ENCODE assay signal across 7 cellular contexts in genomic region chr12:120196817-120197541, GRCh38. TPM values are rescaled to one million over a fixed set of nuclear protein-coding genes. Genes with fewer than 3 reads are reported as not detected.
DNase-seq lines count a peak whose midpoint lies in the region; ATAC-seq, FAIRE-seq and TF ChIP-seq lines count a peak whose summit lies in the region.
"Not testable (repeated sequence)": the region's sequence is repeated elsewhere in the genome, so short reads cannot be mapped to it uniquely, and the experiment has no call there.

No MANE protein-coding gene starts in this region.

- H3K4me3 Mint-ChIP-seq in activated B cell treated with CpG ODN at 0.5 μM for 24 hours (peak overlapping the region; percentile 32), nephron (peak overlapping the region; percentile 59 to 74 (median 68))
- H3K4me3 Mint-ChIP-seq in activated naive CD4-positive, alpha-beta T cell treated with anti-CD3 and anti-CD28 coated beads, Interleukin-2, amount 10 ng/mL, durations not matched to agents 7 days and 5 days: peak overlapping the region; percentile 31

- not testable (repeated sequence) for H3K9me1 ChIP-seq in endothelial cell of umbilical vein (replicated peaks; ENCODE audit: control insufficient read depth, extremely low read depth, insufficient read depth, low read length)

- H3K79me2 ChIP-seq in DND-41 (ENCODE audit: insufficient read depth, low read length) (peaks cover 86% of the 10 kb centered on the region), OCI-LY3 (ENCODE audit: low read length) (peaks cover 77% of the 10 kb centered on the region), endothelial cell of umbilical vein (ENCODE audit: control insufficient read depth, insufficient read depth, low read length) (peaks cover 64% of the 10 kb centered on the region)

- H4K20me1 ChIP-seq in DND-41 (ENCODE audit: insufficient read depth, low read length): peaks cover 44% of the 10 kb centered on the region
- H4K20me1 ChIP-seq in OCI-LY3 (ENCODE audit: insufficient read depth, low read length): peaks cover 29% of the 10 kb centered on the region
- not testable (repeated sequence) for H4K20me1 ChIP-seq in endothelial cell of umbilical vein (replicated peaks; ENCODE audit: control insufficient read depth, extremely low read depth, insufficient read depth, low read length)

- not testable (repeated sequence) for H3K9ac ChIP-seq in DND-41 (ENCODE audit: low read depth, low read length); OCI-LY3 (ENCODE audit: low read length); endothelial cell of umbilical vein (replicated peaks; ENCODE audit: extremely low read depth, insufficient read depth, low read length)

- not testable (repeated sequence) for FAIRE-seq in endothelial cell of umbilical vein (lab: Jason Lieb, UNC)

- H3K27ac Mint-ChIP-seq in activated B cell treated with CpG ODN at 0.5 μM for 24 hours (peak overlapping the region; percentile 30), nephron (peak overlapping the region; percentile 33 to 70 (median 66))
- H3K27ac Mint-ChIP-seq in activated naive CD4-positive, alpha-beta T cell treated with anti-CD3 and anti-CD28 coated beads, Interleukin-2, amount 10 ng/mL, durations not matched to agents 7 days and 5 days: peak overlapping the region; percentile 37

- CTCF ChIA-PET in activated B cell treated with CpG ODN at 0.5 μM for 24 hours (lab: Charles Lee): not testable (repeated sequence)
- CTCF ChIA-PET in activated naive CD4-positive, alpha-beta T cell treated with anti-CD3 and anti-CD28 coated beads, Interleukin-2, amount 10 ng/mL, durations not matched to agents 7 days and 5 days (lab: Charles Lee): interaction anchor here (1.8 kb wide), 1 partner anchor 31 kb away, joined by 7 read pairs; no protein-coding TSS in a partner anchor
- CTCF ChIA-PET in endothelial cell of umbilical vein (lab: Charles Lee): interaction anchor here (1.5 to 1.7 kb wide), 2 partner anchors 31 to 69 kb away, joined by 4 to 6 read pairs; partner anchors contain the start of gene PXN

- not testable (repeated sequence) for H3K9me3 ChIP-seq in DND-41 (ENCODE audit: insufficient read depth, low read length, severe bottlenecking); OCI-LY3 (ENCODE audit: insufficient read depth, low read length); endothelial cell of umbilical vein (replicated peaks; ENCODE audit: control insufficient read depth, insufficient read depth, low read length)

- not testable (repeated sequence) for TF ChIP-seq POLR2A in endothelial cell of umbilical vein (IDR thresholded peaks at IDR 0.05; ENCODE audit: low read depth, low read length)

- not testable (repeated sequence) for TF ChIP-seq CTCF in DND-41 (IDR thresholded peaks at IDR 0.05; ENCODE audit: borderline replicate concordance, extremely low read depth, low read length, poor library complexity, severe bottlenecking); OCI-LY3 (IDR thresholded peaks at IDR 0.05; ENCODE audit: low read depth, low read length); activated B cell treated with CpG ODN at 0.5 μM for 24 hours (IDR thresholded peaks at IDR 0.05); endothelial cell of umbilical vein (IDR thresholded peaks at IDR 0.05; ENCODE audit: extremely low read depth in 1 of 2, insufficient read depth in 1 of 2, low read depth in 1 of 2, low read length in 2 of 2); nephron (IDR thresholded peaks at IDR 0.05; ENCODE audit: unreplicated experiment in 3 of 3)

- H3K4me1 Mint-ChIP-seq in activated B cell treated with CpG ODN at 0.5 μM for 24 hours (peaks cover 57% of the 10 kb centered on the region), nephron (peaks cover 32% of the 10 kb centered on the region)
- peaks cover 62% of the 10 kb centered on the region for H3K4me1 Mint-ChIP-seq in activated naive CD4-positive, alpha-beta T cell treated with anti-CD3 and anti-CD28 coated beads, Interleukin-2, amount 10 ng/mL, durations not matched to agents 7 days and 5 days

- not testable (repeated sequence) for H3K27me3 Mint-ChIP-seq in activated B cell treated with CpG ODN at 0.5 μM for 24 hours; activated naive CD4-positive, alpha-beta T cell treated with anti-CD3 and anti-CD28 coated beads, Interleukin-2, amount 10 ng/mL, durations not matched to agents 7 days and 5 days; nephron (ENCODE audit: low read depth)

- not testable (repeated sequence) for BruUV-seq in endothelial cell of umbilical vein (replicated peaks; lab: Mats Ljungman, UMichigan)

- not testable (repeated sequence) for ATAC-seq in DND-41 (ENCODE audit: insufficient read depth, low read depth); activated B cell treated with CpG ODN at 0.5 μM for 24 hours (ENCODE audit: low read depth)

- DNase-seq in DND-41; activated B cell treated with CpG ODN at 0.5 μM for 24 hours; activated naive CD4-positive, alpha-beta T cell treated with anti-CD3 and anti-CD28 coated beads, Interleukin-2, amount 10 ng/mL, durations not matched to agents 7 days and 5 days; endothelial cell of umbilical vein (ENCODE audit: low read depth, low spot score): not testable (repeated sequence)
- peak; percentile 48 for DNase-seq in HT1080 (ENCODE audit: low read depth)

- POLR2A ChIA-PET in activated B cell treated with CpG ODN at 0.5 μM for 24 hours (lab: Charles Lee) (interaction anchor here (1.0 to 8.4 kb wide), 5 partner anchors 86 to 207 kb away, joined by 3 to 262 read pairs (median 6); partner anchors contain the start of genes RNU4-1 and RNU4-2), endothelial cell of umbilical vein (lab: Charles Lee) (interaction anchor here (1.1 to 4.3 kb wide), 2 partner anchors 7 to 95 kb away, joined by 5 to 18 read pairs; partner anchors contain the start of gene RNU4-2)

- H3K36me3 Mint-ChIP-seq in activated B cell treated with CpG ODN at 0.5 μM for 24 hours (ENCODE audit: low read depth): peaks cover 58% of the 10 kb centered on the region
- peaks cover 49% of the 10 kb centered on the region for H3K36me3 Mint-ChIP-seq in activated naive CD4-positive, alpha-beta T cell treated with anti-CD3 and anti-CD28 coated beads, Interleukin-2, amount 10 ng/mL, durations not matched to agents 7 days and 5 days
- peaks cover 35% of the 10 kb centered on the region for H3K36me3 Mint-ChIP-seq in nephron (ENCODE audit: low read depth)

- H3K36me3 ChIP-seq in DND-41 (ENCODE audit: insufficient read depth, low read length) (peaks cover 53% of the 10 kb centered on the region), OCI-LY3 (replicated peaks; ENCODE audit: low read depth, low read length) (peaks cover 48% of the 10 kb centered on the region), endothelial cell of umbilical vein (ENCODE audit: control insufficient read depth in 2 of 2, extremely low read depth in 1 of 2, insufficient read depth in 2 of 2, low read length in 2 of 2) (peaks cover 16 to 22% of the 10 kb centered on the region in 2 experiments)

- intact Hi-C loops in activated B cell treated with CpG ODN at 0.5 μM for 24 hours (cut with micrococcal nuclease); endothelial cell of umbilical vein (cut with micrococcal nuclease): not testable (repeated sequence)

- H2AFZ ChIP-seq in DND-41 (ENCODE audit: low read depth, low read length); OCI-LY3 (ENCODE audit: low read depth, low read length); endothelial cell of umbilical vein (ENCODE audit: low read depth, low read length): not testable (repeated sequence)

- H3K9me3 Mint-ChIP-seq in activated B cell treated with CpG ODN at 0.5 μM for 24 hours; activated naive CD4-positive, alpha-beta T cell treated with anti-CD3 and anti-CD28 coated beads, Interleukin-2, amount 10 ng/mL, durations not matched to agents 7 days and 5 days; nephron: not testable (repeated sequence)

- H3K4me2 ChIP-seq in DND-41 (ENCODE audit: insufficient read depth, low read length) (peak overlapping the region; percentile 78; the same call in 1 of the 2 replicates), OCI-LY3 (ENCODE audit: low read length) (peak overlapping the region; percentile 12; the same call in 1 of the 2 replicates), endothelial cell of umbilical vein (ENCODE audit: insufficient read depth, low read length) (peak overlapping the region; percentile 58)

- H3K4me1 ChIP-seq in DND-41 (ENCODE audit: insufficient read depth, low read length): peaks cover 73% of the 10 kb centered on the region
- H3K4me1 ChIP-seq in OCI-LY3 (ENCODE audit: low read length): peaks cover 39% of the 10 kb centered on the region
- peaks cover 51% of the 10 kb centered on the region for H3K4me1 ChIP-seq in endothelial cell of umbilical vein (ENCODE audit: control insufficient read depth, extremely low read depth, insufficient read depth, low read length)

- not testable (repeated sequence) for H3K27me3 ChIP-seq in DND-41 (ENCODE audit: insufficient read depth, low read length, poor library complexity); OCI-LY3 (ENCODE audit: low read depth, low read length); endothelial cell of umbilical vein (ENCODE audit: control insufficient read depth in 2 of 2, insufficient read depth in 2 of 2, low read length in 2 of 2)

- not testable (repeated sequence) for H3K4me3 ChIP-seq in DND-41 (ENCODE audit: low read depth in 1 of 2, low read length in 2 of 2); OCI-LY3 (ENCODE audit: low read length); endothelial cell of umbilical vein (replicated peaks in 1 of 3; ENCODE audit: insufficient read depth in 1 of 3, low read depth in 1 of 3, low read length in 3 of 3)

- dilution Hi-C loops in endothelial cell of umbilical vein (cut with MboI; ENCODE audit: extremely low pct_ligation_motif_present, low sequenced_read_pairs): not testable (repeated sequence)

- H3K27ac ChIP-seq in DND-41 (ENCODE audit: low read length); OCI-LY3 (ENCODE audit: low read length); endothelial cell of umbilical vein (ENCODE audit: insufficient read depth, low read depth, low read length): not testable (repeated sequence)

RNA-seq across cellular contexts. Expression of gene GCN1, which starts 2.5 kb away (rescaled TPM):
- 107 and 112 TPM in 2 replicates for total RNA-seq in HT1080 (2014; rRNA removed; shearing (Covaris generic))
- 30.5 and 34.0 TPM in 2 replicates for polyA plus RNA-seq in HT1080 (2015; cell fraction: cytosol; rRNA removed)
- polyA plus RNA-seq in HT1080 (2015; cell fraction: nucleus; rRNA removed): 174 and 261 TPM in 2 replicates
- total RNA-seq in activated B cell treated with CpG ODN at 0.5 μM for 24 hours (116 and 155 TPM in 2 replicates), endothelial cell of umbilical vein (79.1 and 101 TPM in 2 replicates)
- 30.1 and 38.3 TPM in 2 replicates for polyA plus RNA-seq in endothelial cell of umbilical vein
- 27.7 and 31.9 TPM in 2 replicates for polyA plus RNA-seq in endothelial cell of umbilical vein (2011; cell fraction: cytosol; rRNA removed)
- 308 and 543 TPM in 2 replicates for polyA plus RNA-seq in endothelial cell of umbilical vein (2011; cell fraction: nucleus; rRNA removed)
- polyA plus RNA-seq in endothelial cell of umbilical vein (2012): 52.5 and 53.9 TPM in 2 replicates
- polyA minus RNA-seq in endothelial cell of umbilical vein: 134 and 148 TPM in 2 replicates
- 86.0 TPM for polyA minus RNA-seq in endothelial cell of umbilical vein (2011; cell fraction: cytosol; rRNA and poly(A)+ RNA removed)
- polyA minus RNA-seq in endothelial cell of umbilical vein (2011; cell fraction: nucleus; rRNA and poly(A)+ RNA removed): 132 and 142 TPM in 2 replicates

RNA-seq across cellular contexts. Expression of gene RPLP0, which starts 3.9 kb away (rescaled TPM):
- 4,836 and 5,375 TPM in 2 replicates for total RNA-seq in HT1080 (2014; rRNA removed; shearing (Covaris generic))
- 5,291 and 5,956 TPM in 2 replicates for polyA plus RNA-seq in HT1080 (2015; cell fraction: cytosol; rRNA removed)
- 2,009 and 2,141 TPM in 2 replicates for polyA plus RNA-seq in HT1080 (2015; cell fraction: nucleus; rRNA removed)
- total RNA-seq in activated B cell treated with CpG ODN at 0.5 μM for 24 hours: 3,622 and 3,871 TPM in 2 replicates
- 2,020 and 2,099 TPM in 2 replicates for total RNA-seq in endothelial cell of umbilical vein
- polyA plus RNA-seq in endothelial cell of umbilical vein: 7,015 and 7,522 TPM in 2 replicates
- 8,040 and 8,266 TPM in 2 replicates for polyA plus RNA-seq in endothelial cell of umbilical vein (2011; cell fraction: cytosol; rRNA removed)
- 2,768 and 3,060 TPM in 2 replicates for polyA plus RNA-seq in endothelial cell of umbilical vein (2011; cell fraction: nucleus; rRNA removed)
- 2,884 and 3,284 TPM in 2 replicates for polyA plus RNA-seq in endothelial cell of umbilical vein (2012)
- polyA minus RNA-seq in endothelial cell of umbilical vein: 3,611 and 3,830 TPM in 2 replicates
- 2,139 TPM for polyA minus RNA-seq in endothelial cell of umbilical vein (2011; cell fraction: cytosol; rRNA and poly(A)+ RNA removed)
- 516 and 595 TPM in 2 replicates for polyA minus RNA-seq in endothelial cell of umbilical vein (2011; cell fraction: nucleus; rRNA and poly(A)+ RNA removed)

Comparison
In these comparisons a context has a peak if more than half of its experiments do, and no peak if none do; other contexts are left out.
1. H3K4me2 ChIP-seq: peak in every context shown above with its lines; median percentile 78 in DND-41; 58 in endothelial cell of umbilical vein; 12 in OCI-LY3.